In genomic region chr16:15798671-15799070, GRCh38 we compare ENCODE assay signal across 17 cellular contexts. TPM values are rescaled to one million over a fixed set of nuclear protein-coding genes. Genes with fewer than 3 reads are reported as not detected.
"Had no signal": no experiment of that assay in that cellular context is flagged by ENCODE, and none has a peak within 500 bp of the region (broad histone marks: within the 10 kb centered on the region; RNA-seq: fewer than 3 reads in every experiment).

No MANE protein-coding gene starts in this region.

- H3K27me3 ChIP-seq: gastrocnemius medialis, neutrophil, testis had no signal

- ATAC-seq: gastrocnemius medialis; naive thymus-derived CD8-positive, alpha-beta T cell; right cardiac atrium; stimulated activated memory B cell treated with anti-CD40 and anti-IgM and Interleukin-4, amounts not matched to agents 10 μg/mL and 1 μg/mL and 100 μg/mL, for 72 hours had no signal

- DNase-seq: dermis blood vessel endothelial cell; gastrocnemius medialis; kidney glomerular epithelial cell; mesendoderm; naive thymus-derived CD8-positive, alpha-beta T cell; posterior cingulate gyrus; right cardiac atrium; stimulated activated CD4-positive, alpha-beta T cell treated with anti-CD3 and anti-CD28 coated beads, Interleukin-15, amount 100 ng/mL, for 24 hours; stimulated activated CD4-positive, alpha-beta T cell treated with anti-CD3 and anti-CD28 coated beads, Interleukin-1b, Interleukin-23, amount 100 ng/mL, for 48 hours; stimulated activated CD4-positive, alpha-beta T cell treated with anti-CD3 and anti-CD28 coated beads, Interleukin-4, amount 100 ng/mL, for 24 hours; testis had no signal

- H3K9me3 ChIP-seq: neutrophil, testis had no signal

- H3K4me3 ChIP-seq: gastrocnemius medialis, testis had no signal

- H3K27ac ChIP-seq: gastrocnemius medialis, neutrophil, testis had no signal

- H3K4me1 ChIP-seq: gastrocnemius medialis had no signal

- H3K36me3 ChIP-seq: gastrocnemius medialis, neutrophil had no signal

RNA-seq across cellular contexts. Expression of gene MYH11, which starts 58.2 kb away (rescaled TPM):
- total RNA-seq: dermis blood vessel endothelial cell; epithelial cell of proximal tubule; lung microvascular endothelial cell; naive thymus-derived CD8-positive, alpha-beta T cell; pulmonary artery endothelial cell had no signal
- polyA plus RNA-seq: neural cell had no signal
